Comparison of ENCODE assay signal across 12 cellular contexts in the genomic region with DNA sequence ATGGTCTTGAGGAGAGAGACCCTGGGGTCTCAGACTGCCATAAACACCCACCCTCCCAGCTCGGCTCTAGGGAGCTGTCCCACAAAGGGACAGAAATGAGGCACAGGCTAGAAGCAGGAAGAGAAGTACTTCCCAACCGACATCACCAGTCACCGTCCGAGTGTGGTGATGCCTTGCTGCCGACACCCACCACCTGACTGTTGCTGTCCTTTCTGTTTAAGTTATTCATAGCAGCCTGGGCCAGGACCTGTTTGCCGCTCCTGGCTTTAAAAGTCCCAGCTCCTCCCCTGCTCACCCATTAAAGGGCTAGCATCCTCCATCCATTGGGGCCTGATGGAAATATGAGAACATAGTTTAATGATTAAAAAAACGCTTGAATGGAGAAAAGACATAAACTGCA. TPM values are rescaled to one million over a fixed set of nuclear protein-coding genes. Genes with fewer than 3 reads are reported as not detected.
DNase-seq lines count a peak whose midpoint lies in the region; ATAC-seq and TF ChIP-seq lines count a peak whose summit lies in the region.
"Had no signal": no experiment of that assay in that cellular context is flagged by ENCODE, and none has a peak within 500 bp of the region (broad histone marks: within the 10 kb centered on the region; RNA-seq: fewer than 3 reads in every experiment).

No MANE protein-coding gene starts in this region.

- H3K27me3 ChIP-seq in BLaER1 treated with 17β-estradiol and CSF1 and Interleukin-3, amounts not matched to agents 10 nM and 100 nM, result no peaks in the 10 kb centered on the region

- H3K9ac ChIP-seq in BLaER1 treated with 17β-estradiol and CSF1 and Interleukin-3, amounts not matched to agents 10 nM and 100 nM, result no peak overlapping the region

- H3K4me1 ChIP-seq in BLaER1 treated with 17β-estradiol and CSF1 and Interleukin-3, amounts not matched to agents 10 nM and 100 nM, result peaks cover 10 to 29% (median 18%) of the 10 kb centered on the region in 10 experiments

- TF ChIP-seq POLR2A in GM18526 (IDR thresholded peaks at IDR 0.05; ENCODE audit: extremely low read depth, insufficient read length), result peak; percentile 25

- ATAC-seq in WTC11 (peak; percentile 30), left colon (peak; percentile 64), HG02571 (IDR thresholded peaks at IDR 0.05; ENCODE audit: unreplicated experiment) (no peak), HG02884 (IDR thresholded peaks at IDR 0.05; ENCODE audit: unreplicated experiment) (no peak)

- peaks cover 4% of the 10 kb centered on the region for H3K4me1 Mint-ChIP-seq in WTC11
- H3K4me1 Mint-ChIP-seq: nephron had no signal

- H3K9me3 ChIP-seq in BLaER1 treated with 17β-estradiol and CSF1 and Interleukin-3, amounts not matched to agents 10 nM and 100 nM (replicated peaks in 1 of 11), result no peaks in the 10 kb centered on the region

- H3K36me3 ChIP-seq in BLaER1 treated with 17β-estradiol and CSF1 and Interleukin-3, amounts not matched to agents 10 nM and 100 nM, result no peaks in the 10 kb centered on the region
- H3K36me3 ChIP-seq: brain microvascular endothelial cell had no signal

- POLR2A ChIA-PET in WTC11 (lab: Charles Lee), result no interaction called here

- DNase-seq in WTC11 (ENCODE audit: low spot score) (no peak), left colon (peak in 1 of 2 donors; percentile 24), NCI-H1694 treated with DMSO at 0.1 percent for 48 hours (lab: John Stamatoyannopoulos, UW) (no peak), globus pallidus (ENCODE audit: low spot score) (no peak)
- DNase-seq: brain microvascular endothelial cell, NCI-H2227 treated with DMSO at 0.1 percent for 48 hours had no signal

- peak overlapping the region in 2 of 11 experiments; percentile 44 to 61; a peak in 4 of 22 replicates for H3K27ac ChIP-seq in BLaER1 treated with 17β-estradiol and CSF1 and Interleukin-3, amounts not matched to agents 10 nM and 100 nM
- H3K27ac ChIP-seq: brain microvascular endothelial cell, epithelial cell of prostate had no signal

- TF ChIP-seq CTCF in WTC11 (IDR thresholded peaks at IDR 0.05), result no peak

- peak overlapping the region in 9 of 11 experiments; percentile 11 to 85 (median 71); a peak in 14 of 22 replicates for H3K4me2 ChIP-seq in BLaER1 treated with 17β-estradiol and CSF1 and Interleukin-3, amounts not matched to agents 10 nM and 100 nM

- no peak overlapping the region for H3K4me3 ChIP-seq in BLaER1 treated with 17β-estradiol and CSF1 and Interleukin-3, amounts not matched to agents 10 nM and 100 nM

- intact Hi-C loops in left colon (cut with DNase I, micrococcal nuclease), result no loop called here

- no peaks in the 10 kb centered on the region; the same call in 1 of the 2 replicates for H3K9me3 Mint-ChIP-seq in WTC11
- H3K9me3 Mint-ChIP-seq: nephron had no signal

- H3K27ac Mint-ChIP-seq in WTC11, result no peak overlapping the region
- H3K27ac Mint-ChIP-seq: nephron had no signal

- no peaks in the 10 kb centered on the region for H3K36me3 Mint-ChIP-seq in WTC11

- H3K27me3 Mint-ChIP-seq in WTC11 (ENCODE audit: low read depth), result peaks cover 9% of the 10 kb centered on the region

- CTCF ChIA-PET in WTC11 (lab: Charles Lee), result interaction anchor here (1.4 to 2.9 kb wide), 2 partner anchors 13 to 34 kb away, joined by 7 to 17 read pairs; partner anchors contain the start of genes B2M, PATL2 and SPG11

- H4K20me1 ChIP-seq in BLaER1 treated with 17β-estradiol and CSF1 and Interleukin-3, amounts not matched to agents 10 nM and 100 nM, result no peaks in the 10 kb centered on the region

- H3K4me3 Mint-ChIP-seq in WTC11, result no peak overlapping the region
- H3K4me3 Mint-ChIP-seq: nephron had no signal

TF ChIP-seq in WTC11, 78 proteins besides CTCF, POLR2A, EP300 and RAD21 (continues in another document):
- TF ChIP-seq, protein P1, sequence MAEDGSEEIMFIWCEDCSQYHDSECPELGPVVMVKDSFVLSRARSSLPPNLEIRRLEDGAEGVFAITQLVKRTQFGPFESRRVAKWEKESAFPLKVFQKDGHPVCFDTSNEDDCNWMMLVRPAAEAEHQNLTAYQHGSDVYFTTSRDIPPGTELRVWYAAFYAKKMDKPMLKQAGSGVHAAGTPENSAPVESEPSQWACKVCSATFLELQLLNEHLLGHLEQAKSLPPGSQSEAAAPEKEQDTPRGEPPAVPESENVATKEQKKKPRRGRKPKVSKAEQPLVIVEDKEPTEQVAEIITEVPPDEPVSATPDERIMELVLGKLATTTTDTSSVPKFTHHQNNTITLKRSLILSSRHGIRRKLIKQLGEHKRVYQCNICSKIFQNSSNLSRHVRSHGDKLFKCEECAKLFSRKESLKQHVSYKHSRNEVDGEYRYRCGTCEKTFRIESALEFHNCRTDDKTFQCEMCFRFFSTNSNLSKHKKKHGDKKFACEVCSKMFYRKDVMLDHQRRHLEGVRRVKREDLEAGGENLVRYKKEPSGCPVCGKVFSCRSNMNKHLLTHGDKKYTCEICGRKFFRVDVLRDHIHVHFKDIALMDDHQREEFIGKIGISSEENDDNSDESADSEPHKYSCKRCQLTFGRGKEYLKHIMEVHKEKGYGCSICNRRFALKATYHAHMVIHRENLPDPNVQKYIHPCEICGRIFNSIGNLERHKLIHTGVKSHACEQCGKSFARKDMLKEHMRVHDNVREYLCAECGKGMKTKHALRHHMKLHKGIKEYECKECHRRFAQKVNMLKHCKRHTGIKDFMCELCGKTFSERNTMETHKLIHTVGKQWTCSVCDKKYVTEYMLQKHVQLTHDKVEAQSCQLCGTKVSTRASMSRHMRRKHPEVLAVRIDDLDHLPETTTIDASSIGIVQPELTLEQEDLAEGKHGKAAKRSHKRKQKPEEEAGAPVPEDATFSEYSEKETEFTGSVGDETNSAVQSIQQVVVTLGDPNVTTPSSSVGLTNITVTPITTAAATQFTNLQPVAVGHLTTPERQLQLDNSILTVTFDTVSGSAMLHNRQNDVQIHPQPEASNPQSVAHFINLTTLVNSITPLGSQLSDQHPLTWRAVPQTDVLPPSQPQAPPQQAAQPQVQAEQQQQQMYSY (CRISPR knock-in tag; IDR thresholded peaks at IDR 0.05), result no peak
- TF ChIP-seq ZSCAN18 (CRISPR knock-in tag; IDR thresholded peaks at IDR 0.05), result no peak
- TF ChIP-seq NR3C1 (CRISPR knock-in tag; conservative IDR thresholded peaks at IDR 0.05; ENCODE audit: low read depth), result no peak
- no peak for TF ChIP-seq NR1H2 (CRISPR knock-in tag; IDR thresholded peaks at IDR 0.05)
- TF ChIP-seq MXD4 (CRISPR knock-in tag; IDR thresholded peaks at IDR 0.05; ENCODE audit: borderline replicate concordance), result no peak
- TF ChIP-seq TEAD1 (CRISPR knock-in tag; IDR thresholded peaks at IDR 0.05), result no peak
- no peak for TF ChIP-seq RORB (CRISPR knock-in tag; IDR thresholded peaks at IDR 0.05)
- TF ChIP-seq ELF4 (CRISPR knock-in tag; IDR thresholded peaks at IDR 0.05; ENCODE audit: low read depth), result no peak
- no peak for TF ChIP-seq ZNF232 (CRISPR knock-in tag; IDR thresholded peaks at IDR 0.05)
- TF ChIP-seq NFATC4 (CRISPR knock-in tag; IDR thresholded peaks at IDR 0.05), result no peak
- TF ChIP-seq KAT7 (CRISPR knock-in tag; IDR thresholded peaks at IDR 0.05; ENCODE audit: borderline replicate concordance), result no peak
- no peak for TF ChIP-seq ZMAT4 (CRISPR knock-in tag; IDR thresholded peaks at IDR 0.05)
- TF ChIP-seq STAT6 (CRISPR knock-in tag; conservative IDR thresholded peaks at IDR 0.05; ENCODE audit: low read depth), result no peak
- no peak for TF ChIP-seq ZNF416 (CRISPR knock-in tag; IDR thresholded peaks at IDR 0.05)

RNA-seq across cellular contexts. Expression of gene SPG11, which starts 13.2 kb away (rescaled TPM):
- total RNA-seq in WTC11 (2021) (46.4 to 54.3 TPM (median 50.7 TPM) in 3 replicates), left colon (100 to 1,000 TPM in 1 of 2 donors, 10 to 100 TPM in 1; 90.7 to 113 TPM)

RNA-seq across cellular contexts. Expression of gene PATL2, which starts 34.4 kb away (rescaled TPM):
- 0.41 to 1.2 TPM (median 0.59 TPM) in 3 replicates for total RNA-seq in WTC11 (2021)
- 1 to 10 TPM; 4.3 to 4.5 TPM for total RNA-seq in left colon

RNA-seq across cellular contexts. Expression of gene B2M, which starts 34.6 kb away (rescaled TPM):
- total RNA-seq in WTC11 (2021), result 88.2 to 105 TPM (median 102 TPM) in 3 replicates
- total RNA-seq in left colon, result 1,000 to 10,000 TPM; 4,423 to 4,762 TPM

RNA-seq across cellular contexts. Expression of gene TRIM69, which starts 59.7 kb away (rescaled TPM):
- 9.9 to 11.3 TPM (median 10.4 TPM) in 3 replicates for total RNA-seq in WTC11 (2021)
- 10 to 100 TPM; 15.7 to 16.4 TPM for total RNA-seq in left colon

Comparison
In these comparisons a context has a peak if more than half of its experiments do, and no peak if none do; other contexts are left out.
1. ATAC-seq: peak in WTC11 (single experiment) and left colon (single experiment); none in HG02571 (single experiment) and HG02884 (single experiment).
2. RNA of gene B2M, which starts 34.6 kb away (total RNA-seq): 4,423 to 4,762 TPM in left colon; 88.2 to 105 TPM in WTC11; every median in the first group is over 10 times any median in the second.